Comparison of ENCODE assay signal across 31 cellular contexts in the genomic region with DNA sequence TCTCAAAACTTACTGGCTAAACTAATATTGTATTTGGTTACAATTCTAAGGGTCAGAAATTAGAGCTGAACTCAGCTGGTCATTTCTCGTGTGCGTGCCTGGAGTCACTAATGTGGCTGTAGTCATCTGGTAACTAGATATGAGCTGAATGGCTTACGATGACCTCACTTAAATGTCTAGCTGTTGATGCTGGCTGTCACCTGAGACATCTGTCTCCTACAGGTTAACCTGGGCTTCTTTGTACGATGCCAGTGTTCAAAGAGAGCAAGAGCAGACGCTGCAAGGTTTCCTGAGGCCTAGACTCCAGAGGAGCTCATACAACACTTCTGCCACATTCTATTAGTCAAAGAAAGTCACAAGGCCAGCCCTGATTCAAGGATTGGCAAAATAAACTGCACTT. TPM values are rescaled to one million over a fixed set of nuclear protein-coding genes. Genes with fewer than 3 reads are reported as not detected.
"Had no signal": no experiment of that assay in that cellular context is flagged by ENCODE, and none has a peak within 500 bp of the region (broad histone marks: within the 10 kb centered on the region; RNA-seq: fewer than 3 reads in every experiment).

No MANE protein-coding gene starts in this region.

- H3K9me3 ChIP-seq: ovary, stomach, thyroid gland had no signal

- H3K4me1 ChIP-seq: stomach, thyroid gland had no signal

- H3K4me3 ChIP-seq: ovary, skin epidermis, stomach, thyroid gland had no signal

- H3K36me3 ChIP-seq: ovary, stomach, thyroid gland had no signal

- H3K27ac ChIP-seq: ovary, skin epidermis, stomach, thyroid gland had no signal

- H3K27me3 ChIP-seq: ovary, thyroid gland had no signal

- DNase-seq: activated B cell treated with CpG ODN at 0.5 μM for 24 hours; activated CD4-positive, alpha-beta T cell treated with anti-CD3 and anti-CD28 coated beads, Interleukin-2, amount 50 U/mL, for 1 hour; activated CD8-positive, alpha-beta T cell treated with anti-CD3 and anti-CD28 coated beads for 36 hours; activated naive CD8-positive, alpha-beta T cell treated with anti-CD3 and anti-CD28 coated beads, Interleukin-2, amount 50 U/mL, for 24 hours; activated T-cell treated with anti-CD3 and anti-CD28 coated beads, Interleukin-2, amount 50 U/mL, for 48 hours; amygdala; caudate nucleus; cortex of kidney; head of caudate nucleus; hippocampal formation; immature natural killer cell; kidney; left colon; midbrain; naive thymus-derived CD4-positive, alpha-beta T cell; ovary; stimulated activated CD4-positive, alpha-beta T cell treated with anti-CD3 and anti-CD28 coated beads, Interleukin-4, amount 100 ng/mL, for 24 hours; stimulated activated CD8-positive, alpha-beta memory T cell treated with anti-CD3 and anti-CD28 coated beads, Interleukin-4, amount 100 ng/mL, for 48 hours; stomach; T1000; thyroid gland had no signal

RNA-seq across cellular contexts. Expression of a gene that starts 28.0 kb away (rescaled TPM):
- total RNA-seq: activated B cell treated with CpG ODN at 0.5 μM for 24 hours; activated CD8-positive, alpha-beta T cell treated with anti-CD3 and anti-CD28 coated beads for 36 hours; activated T-helper 2 cell treated with anti-CD3 and anti-CD28 coated beads, Interferon-gamma antibody, Interleukin-2, Interleukin-4, amounts not matched to agents 10 μg/mL and 5 μg/mL and 100 μg/mL, durations not matched to agents 14 hours and 24 hours and 36 hours; chondrocyte; endothelial cell of umbilical vein; fibroblast of lung; fibroblast of villous mesenchyme; naive thymus-derived CD4-positive, alpha-beta T cell; progenitor cell of endocrine pancreas; renal cortical epithelial cell; ureter had no signal
- polyA plus RNA-seq: endothelial cell of umbilical vein; fibroblast of lung; immature natural killer cell; naive thymus-derived CD4-positive, alpha-beta T cell; neural cell had no signal
